9 cellular contexts compared by ENCODE assay signal in genomic region chr16:11349599-11350276, GRCh38. TPM values are rescaled to one million over a fixed set of nuclear protein-coding genes. Genes with fewer than 3 reads are reported as not detected.
A peak's percentile ranks its signal among the peaks of the same experiment; 100 is the strongest.
DNase-seq lines count a peak whose midpoint lies in the region; ATAC-seq, FAIRE-seq and TF ChIP-seq lines count a peak whose summit lies in the region.
"Had no signal": no experiment of that assay in that cellular context is flagged by ENCODE, and none has a peak within 500 bp of the region (broad histone marks: within the 10 kb centered on the region; RNA-seq: fewer than 3 reads in every experiment).

No MANE protein-coding gene starts in this region.

- POLR2A ChIA-PET in Caco-2 (lab: Charles Lee), result interaction anchor here (0.6 kb wide), 1 partner anchor 88 kb away, joined by 7 read pairs; no protein-coding TSS in a partner anchor

- peaks cover 23% of the 10 kb centered on the region for H3K36me3 Mint-ChIP-seq in Caco-2 (ENCODE audit: insufficient read depth, unreplicated experiment)

- no peaks in the 10 kb centered on the region for H3K9me3 Mint-ChIP-seq in Caco-2 (ENCODE audit: unreplicated experiment)
- no peaks in the 10 kb centered on the region for H3K9me3 Mint-ChIP-seq in stimulated activated naive CD8-positive, alpha-beta T cell treated with anti-CD3 and anti-CD28 coated beads, Interleukin-15, amount 100 ng/mL, for 72 hours

- H3K36me3 ChIP-seq in Caco-2 (ENCODE audit: control insufficient read depth, insufficient read depth, low read length) (peaks cover 1% of the 10 kb centered on the region), OCI-LY1 (ENCODE audit: insufficient read depth, low read length) (peaks cover 25% of the 10 kb centered on the region), pancreas (no peaks in the 10 kb centered on the region)

- TF ChIP-seq CTCF in Caco-2 (IDR thresholded peaks at IDR 0.05; ENCODE audit: insufficient read depth in 1 of 2, low read depth in 1 of 2, low read length in 1 of 2, severe bottlenecking in 1 of 2, unreplicated experiment in 1 of 2), result no peak
- no peak for TF ChIP-seq CTCF in OCI-LY1 (IDR thresholded peaks at IDR 0.05; ENCODE audit: low read length)
- TF ChIP-seq CTCF in fibroblast of the aortic adventitia (IDR thresholded peaks at IDR 0.05; ENCODE audit: insufficient read depth, low read length), result no peak
- no peak for TF ChIP-seq CTCF in pancreas (IDR thresholded peaks at IDR 0.05)

- CTCF ChIA-PET in Caco-2 (lab: Charles Lee), result interaction anchor here (0.8 kb wide), 1 partner anchor 10 kb away, joined by 3 read pairs; no protein-coding TSS in a partner anchor

- peaks cover under 1% of the 10 kb centered on the region; the same call in 1 of the 2 replicates for H3F3A ChIP-seq in OCI-LY1 (ENCODE audit: insufficient read depth, low read length)

- no peak overlapping the region for H3K4me3 Mint-ChIP-seq in Caco-2 (ENCODE audit: unreplicated experiment)
- no peak overlapping the region for H3K4me3 Mint-ChIP-seq in stimulated activated naive CD8-positive, alpha-beta T cell treated with anti-CD3 and anti-CD28 coated beads, Interleukin-15, amount 100 ng/mL, for 72 hours

- H3K4me2 ChIP-seq in OCI-LY1 (ENCODE audit: low read length), result peak overlapping the region; percentile 28; the same call in 1 of the 2 replicates

- H3K9me2 ChIP-seq in OCI-LY1 (ENCODE audit: low read depth, low read length), result no peaks in the 10 kb centered on the region

- H3K79me2 ChIP-seq in OCI-LY1 (ENCODE audit: insufficient read depth, low read length), result no peaks in the 10 kb centered on the region

- no peak for DNase-seq in Caco-2
- DNase-seq in fibroblast of the aortic adventitia (ENCODE audit: low read depth), result peak; percentile 73
- DNase-seq in pancreas, result peak in 2 of 6 donors; percentile 37 to 41
- DNase-seq in GM19240 (ENCODE audit: insufficient read length, low spot score), result no peak
- no peak for DNase-seq in T-helper 1 cell
- no peak for DNase-seq in cerebellar cortex (ENCODE audit: low spot score)
- no peak for DNase-seq in stimulated activated naive CD8-positive, alpha-beta T cell treated with anti-CD3 and anti-CD28 coated beads, Interleukin-15, amount 100 ng/mL, for 72 hours
- DNase-seq: stimulated activated CD4-positive, alpha-beta T cell treated with anti-CD3 and anti-CD28 coated beads, Interleukin-15, amount 100 ng/mL, for 24 hours had no signal

- H3K4me3 ChIP-seq in Caco-2 (ENCODE audit: low read depth, low read length) (no peak overlapping the region), OCI-LY1 (ENCODE audit: low read depth, low read length, poor library complexity, severe bottlenecking) (no peak overlapping the region), fibroblast of the aortic adventitia (ENCODE audit: low read depth, low read length) (no peak overlapping the region), pancreas (no peak overlapping the region)

- H3K27ac ChIP-seq in OCI-LY1 (ENCODE audit: low read depth, low read length, poor library complexity, severe bottlenecking), result peak overlapping the region; percentile 1
- H3K27ac ChIP-seq in pancreas, result peak overlapping the region in 3 of 4 donors; percentile 33 to 67 (median 51)

- no peaks in the 10 kb centered on the region for H3K27me3 Mint-ChIP-seq in Caco-2 (ENCODE audit: insufficient read depth, unreplicated experiment)
- H3K27me3 Mint-ChIP-seq in stimulated activated naive CD8-positive, alpha-beta T cell treated with anti-CD3 and anti-CD28 coated beads, Interleukin-15, amount 100 ng/mL, for 72 hours, result no peaks in the 10 kb centered on the region

- H3K27me3 ChIP-seq in Caco-2 (replicated peaks; ENCODE audit: control insufficient read depth, insufficient read depth, low read length) (no peaks in the 10 kb centered on the region), OCI-LY1 (ENCODE audit: insufficient read depth, low read length) (no peaks in the 10 kb centered on the region), pancreas (no peaks in the 10 kb centered on the region)

- 58 to 60% methylated on average over 14 of the region's 14 CpGs for WGBS in pancreas, 2 donors

- H3K9me3 ChIP-seq in Caco-2 (no peaks in the 10 kb centered on the region), OCI-LY1 (ENCODE audit: low read length) (no peaks in the 10 kb centered on the region; the same call in 1 of the 2 replicates), pancreas (no peaks in the 10 kb centered on the region)

- H2AFZ ChIP-seq in OCI-LY1 (ENCODE audit: low read length), result no peak overlapping the region

- H3K4me1 ChIP-seq in Caco-2, result 0 out of 2 replicates have a peak, but pooled peaks cover 3% of the 10 kb centered on the region
- peaks cover 66% of the 10 kb centered on the region for H3K4me1 ChIP-seq in OCI-LY1 (ENCODE audit: insufficient read depth, low read length, severe bottlenecking)
- peaks cover 0 to 4% (median 0%) of the 10 kb centered on the region in 3 donors for H3K4me1 ChIP-seq in pancreas

- H3K9ac ChIP-seq in OCI-LY1 (ENCODE audit: low read length), result no peak overlapping the region

- no peak for FAIRE-seq in pancreas (lab: Jason Lieb, UNC)

- peak in 3 of 4 donors; percentile 10 to 46 (median 36) for ATAC-seq in pancreas
- ATAC-seq in stimulated activated naive CD8-positive, alpha-beta T cell treated with anti-CD3 and anti-CD28 coated beads, Interleukin-15, amount 100 ng/mL, for 72 hours, result no peak

- BruUV-seq in Caco-2 (replicated peaks; lab: Mats Ljungman, UMichigan), result no TSS peak

- H3K4me1 Mint-ChIP-seq in Caco-2 (ENCODE audit: low read depth, unreplicated experiment), result peaks cover 5% of the 10 kb centered on the region
- H3K4me1 Mint-ChIP-seq in stimulated activated naive CD8-positive, alpha-beta T cell treated with anti-CD3 and anti-CD28 coated beads, Interleukin-15, amount 100 ng/mL, for 72 hours, result peaks cover 72% of the 10 kb centered on the region

- no peaks in the 10 kb centered on the region for H4K20me1 ChIP-seq in OCI-LY1 (ENCODE audit: insufficient read depth, low read length)

- H3K27ac Mint-ChIP-seq in Caco-2 (ENCODE audit: unreplicated experiment), result peak overlapping the region; percentile 76
- peak overlapping the region in 1 of 2 donors; percentile 29 for H3K27ac Mint-ChIP-seq in stimulated activated naive CD8-positive, alpha-beta T cell treated with anti-CD3 and anti-CD28 coated beads, Interleukin-15, amount 100 ng/mL, for 72 hours

- intact Hi-C loops in Caco-2 (cut with micrococcal nuclease; ENCODE audit: unreplicated experiment) (no loop called here), pancreas (cut with DNase I) (no loop called here)

RNA-seq across cellular contexts. Expression of gene RMI2, which starts 4.5 kb away (rescaled TPM):
- total RNA-seq in Caco-2 (2022), result 47.4 and 52.7 TPM in 2 replicates
- 3.0 and 24.4 TPM in 2 replicates for total RNA-seq in fibroblast of the aortic adventitia (ENCODE audit: low replicate concordance)
- 1 to 10 TPM in 4 of 6 donors, under 1 TPM in 2; 0.35 to 3.2 (median 1.2) TPM for total RNA-seq in pancreas
- polyA plus RNA-seq in pancreas, result 1 to 10 TPM in 1 of 2 donors, under 1 TPM in 1; 0.65 to 1.5 TPM
